ENCODE assay signal across 20 cellular contexts in the genomic region with DNA sequence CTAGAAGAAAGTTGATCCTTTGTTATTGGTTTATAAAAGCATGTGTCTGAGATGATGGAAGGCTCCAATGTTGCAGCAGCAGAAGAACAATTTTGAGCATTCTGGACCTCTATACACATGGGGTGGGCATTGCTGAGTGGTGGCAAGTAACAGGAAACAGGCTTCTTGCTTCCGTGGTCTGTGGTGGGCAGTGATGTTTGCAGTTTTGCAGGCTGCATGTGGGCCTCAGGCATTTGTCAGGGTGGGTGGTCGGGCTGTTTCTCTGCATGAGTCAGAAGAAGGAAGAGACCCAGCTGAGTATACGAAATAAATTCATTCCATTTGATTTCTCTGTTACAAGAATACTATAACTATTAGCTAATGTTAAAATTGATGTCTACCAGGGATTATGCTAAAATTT.
A peak's percentile ranks its signal among the peaks of the same experiment; 100 is the strongest.
DNase-seq lines count a peak whose midpoint lies in the region; ATAC-seq and TF ChIP-seq lines count a peak whose summit lies in the region.
"Had no signal": no experiment of that assay in that cellular context is flagged by ENCODE, and none has a peak within 500 bp of the region (broad histone marks: within the 10 kb centered on the region; RNA-seq: fewer than 3 reads in every experiment).

No MANE protein-coding gene starts in this region.

- H3K9me3 ChIP-seq in GM23248 (ENCODE audit: low read depth) (no peaks in the 10 kb centered on the region), SJSA1 (replicated peaks) (no peaks in the 10 kb centered on the region), neuron (ENCODE audit: low read length) (no peaks in the 10 kb centered on the region), thyroid gland (no peaks in the 10 kb centered on the region)
- H3K9me3 ChIP-seq: pancreas, thoracic aorta had no signal

- H3K4me3 ChIP-seq in GM23248 (no peak overlapping the region), SJSA1 (no peak overlapping the region), neuron (ENCODE audit: low read length) (no peak overlapping the region), thyroid gland (replicated peaks in 1 of 3) (no peak overlapping the region)
- H3K4me3 ChIP-seq: adrenal gland, pancreas, skin epidermis, thoracic aorta had no signal

- ATAC-seq in GM19035 (IDR thresholded peaks at IDR 0.05; ENCODE audit: unreplicated experiment) (no peak), T-cell (replicated peaks in 1 of 4) (no peak)
- ATAC-seq: pancreas had no signal

- H3K27ac ChIP-seq in GM23248: no peak overlapping the region
- H3K27ac ChIP-seq in SJSA1: peak overlapping the region; percentile 66
- H3K27ac ChIP-seq in thyroid gland: no peak overlapping the region
- H3K27ac ChIP-seq: adrenal gland, pancreas, skin epidermis, thoracic aorta, VCaP had no signal

- 51 to 58% methylated on average over 3 of the region's 3 CpGs for WGBS in GM23248 (ENCODE audit: low coverage in 1 of 2, low lambda C conversion rate in 2 of 2, missing lambda C conversion rate in 2 of 2), 2 experiments
- 60 to 70% methylated on average over 3 of the region's 3 CpGs for WGBS in thyroid gland, 2 donors

- POLR2A ChIA-PET in T-cell (lab: Charles Lee): no interaction called here

- H3K27me3 Mint-ChIP-seq in T-cell: no peaks in the 10 kb centered on the region
- H3K27me3 Mint-ChIP-seq: B cell, memory B cell had no signal

- H2AFZ ChIP-seq in GM23248 (peak overlapping the region; percentile 47; the same call in 1 of the 2 replicates), neuron (ENCODE audit: low read depth, low read length) (peak overlapping the region; percentile 3)

- no peak overlapping the region for H3K4me2 ChIP-seq in GM23248 (ENCODE audit: unreplicated experiment)

- H3F3A ChIP-seq in GM23248 (ENCODE audit: insufficient read depth): no peaks in the 10 kb centered on the region

- no peaks in the 10 kb centered on the region for H3K9me2 ChIP-seq in GM23248 (ENCODE audit: insufficient read depth)

- in situ Hi-C loops in GM23248 (cut with MboI): no loop called here

- H3K27me3 ChIP-seq in GM23248 (replicated peaks; ENCODE audit: insufficient read depth) (no peaks in the 10 kb centered on the region), SJSA1 (replicated peaks) (no peaks in the 10 kb centered on the region), neuron (ENCODE audit: insufficient read depth, low read length) (no peaks in the 10 kb centered on the region), thyroid gland (no peaks in the 10 kb centered on the region)
- H3K27me3 ChIP-seq: adrenal gland, pancreas had no signal

- no peaks in the 10 kb centered on the region for H3K36me3 Mint-ChIP-seq in T-cell
- H3K36me3 Mint-ChIP-seq: memory B cell had no signal

- no peak for TF ChIP-seq POLR2A in thyroid gland (IDR thresholded peaks at IDR 0.05)

- CTCF ChIA-PET in T-cell (lab: Charles Lee): no interaction called here

- H3K79me2 ChIP-seq in GM23248 (ENCODE audit: insufficient read depth): no peaks in the 10 kb centered on the region

- no peak overlapping the region for H3K9ac ChIP-seq in GM23248

- no peaks in the 10 kb centered on the region for H3K4me1 Mint-ChIP-seq in T-cell
- H3K4me1 Mint-ChIP-seq: B cell, memory B cell had no signal

- H3K4me1 ChIP-seq in GM23248 (ENCODE audit: insufficient read depth) (no peaks in the 10 kb centered on the region), SJSA1 (replicated peaks) (peaks cover 20% of the 10 kb centered on the region), neuron (ENCODE audit: insufficient read depth, low read length) (peaks cover 5% of the 10 kb centered on the region), thyroid gland (no peaks in the 10 kb centered on the region)
- H3K4me1 ChIP-seq: adrenal gland, pancreas had no signal

- intact Hi-C loops in thyroid gland (cut with DNase I): no loop called here

- no peak for TF ChIP-seq CTCF in thyroid gland (IDR thresholded peaks at IDR 0.05)

- H4K20me1 ChIP-seq in GM23248 (ENCODE audit: insufficient read depth): no peaks in the 10 kb centered on the region

- no peak overlapping the region for H3K4me3 Mint-ChIP-seq in T-cell
- H3K4me3 Mint-ChIP-seq: B cell, memory B cell had no signal

- DNase-seq in GM23248 (no peak), SJSA1 (ENCODE audit: low read depth in 1 of 2, low spot score in 2 of 2) (peak; percentile 92 to 98), glomerular visceral epithelial cell (ENCODE audit: extremely low spot score) (peak; percentile 37), T-cell (no peak), thyroid gland (no peak), mucosa of gallbladder (ENCODE audit: low spot score) (no peak)
- DNase-seq: adrenal gland, HCEC 1CT, NCI-H1930, NCI-H510A treated with DMSO at 0.1 percent for 48 hours, pancreas, SW 1271 had no signal

- H3K36me3 ChIP-seq in GM23248 (ENCODE audit: low read depth): no peaks in the 10 kb centered on the region
- no peaks in the 10 kb centered on the region for H3K36me3 ChIP-seq in SJSA1
- H3K36me3 ChIP-seq in neuron (ENCODE audit: insufficient read depth, low read length): no peaks in the 10 kb centered on the region
- H3K36me3 ChIP-seq in thyroid gland: no peaks in the 10 kb centered on the region
- H3K36me3 ChIP-seq: adrenal gland, pancreas, thoracic aorta had no signal

- no peak overlapping the region for H3K27ac Mint-ChIP-seq in T-cell
- H3K27ac Mint-ChIP-seq: activated T-helper 2 cell treated with anti-CD3 and anti-CD28 coated beads, Interferon-gamma antibody, Interleukin-2, Interleukin-4, amounts not matched to agents 10 μg/mL and 5 μg/mL and 100 μg/mL, durations not matched to agents 14 hours and 24 hours and 36 hours; B cell; memory B cell had no signal

- H3K9me3 Mint-ChIP-seq in T-cell: peaks cover 0 to 3% (median 0%) of the 10 kb centered on the region in 3 donors
- H3K9me3 Mint-ChIP-seq: activated T-helper 2 cell treated with anti-CD3 and anti-CD28 coated beads, Interferon-gamma antibody, Interleukin-2, Interleukin-4, amounts not matched to agents 10 μg/mL and 5 μg/mL and 100 μg/mL, durations not matched to agents 14 hours and 24 hours and 36 hours had no signal

Comparison
In these comparisons a context has a peak if more than half of its experiments do, and no peak if none do; other contexts are left out.
1. DNase-seq: peak in SJSA1 (2 of 2) and glomerular visceral epithelial cell (single experiment); none in GM23248 (single experiment), T-cell (0 of 34), thyroid gland (0 of 2) and mucosa of gallbladder (single experiment).